In genomic region chr3:71478568-71478967, GRCh38 we compare ENCODE assay signal across 10 cellular contexts.
DNase-seq lines count a peak whose midpoint lies in the region; ATAC-seq and TF ChIP-seq lines count a peak whose summit lies in the region.
"Had no signal": no experiment of that assay in that cellular context is flagged by ENCODE, and none has a peak within 500 bp of the region (broad histone marks: within the 10 kb centered on the region; RNA-seq: fewer than 3 reads in every experiment).

No MANE protein-coding gene starts in this region.

- 91 to 96% (median 91%) methylated on average over 2 of the region's 2 CpGs for WGBS in heart left ventricle, 4 donors
- 75 to 90% methylated on average over 2 of the region's 2 CpGs for WGBS in transverse colon (ENCODE audit: low coverage in 1 of 2), 2 donors

- H3K36me3 ChIP-seq in heart left ventricle (no peaks in the 10 kb centered on the region), transverse colon (no peaks in the 10 kb centered on the region)
- H3K36me3 ChIP-seq: MG63 had no signal

- no peak for TF ChIP-seq POLR2A in heart left ventricle (IDR thresholded peaks at IDR 0.05)
- TF ChIP-seq POLR2A in transverse colon (IDR thresholded peaks at IDR 0.05) = no peak

- H3K27me3 ChIP-seq in foreskin keratinocyte (no peaks in the 10 kb centered on the region), heart left ventricle (no peaks in the 10 kb centered on the region), transverse colon (no peaks in the 10 kb centered on the region)
- H3K27me3 ChIP-seq: MG63 had no signal

- intact Hi-C loops in heart left ventricle (cut with DNase I) (loop anchor here in 1 of 10 donors (5.0 kb wide), 1 partner anchor 44 kb away; no protein-coding TSS in a partner anchor), transverse colon (cut with DNase I; ENCODE audit: low total_unique reads) (no loop called here)

- H3K4me3 ChIP-seq in heart left ventricle = no peak overlapping the region
- H3K4me3 ChIP-seq in transverse colon = no peak overlapping the region
- H3K4me3 ChIP-seq: MG63 had no signal

- H3K9me3 ChIP-seq in heart left ventricle = peaks cover 0 to 5% (median under 1%) of the 10 kb centered on the region in 12 donors
- no peaks in the 10 kb centered on the region for H3K9me3 ChIP-seq in transverse colon
- H3K9me3 ChIP-seq: MG63 had no signal

- H3K27ac ChIP-seq in foreskin keratinocyte (no peak overlapping the region), heart left ventricle (no peak overlapping the region), transverse colon (no peak overlapping the region)

- no peak for TF ChIP-seq EP300 in transverse colon (IDR thresholded peaks at IDR 0.05; ENCODE audit: low read depth)

- in situ Hi-C loops in transverse colon (cut with MboI; ENCODE audit: low pct_ligation_motif_present in 1 of 4, low pct_unique_long_range_greater_than_20kb in 1 of 4, low sequenced_read_pairs in 3 of 4) = no loop called here

- peak; percentile 45 for DNase-seq in T follicular helper cell (ENCODE audit: low read depth)
- DNase-seq in activated T-cell treated with anti-CD3 and anti-CD28 coated beads for 4 hours = peak; percentile 56
- DNase-seq in foreskin keratinocyte = peak in 1 of 2 donors; percentile 30
- peak; percentile 34 for DNase-seq in stimulated activated CD8-positive, alpha-beta memory T cell treated with anti-CD3 and anti-CD28 coated beads, Interleukin-12 subunit alpha, Interleukin-12 subunit beta, amount 100 ng/mL, for 4 hours (ENCODE audit: low read depth)
- no peak for DNase-seq in heart left ventricle
- no peak for DNase-seq in transverse colon
- no peak for DNase-seq in UCSD-AML1 (lab: John Stamatoyannopoulos, UW; ENCODE audit: unreplicated experiment)
- DNase-seq: MG63, OCI-M1 had no signal

- TF ChIP-seq CTCF in foreskin keratinocyte (conservative IDR thresholded peaks at IDR 0.05) (no peak), heart left ventricle (IDR thresholded peaks at IDR 0.05) (no peak), transverse colon (IDR thresholded peaks at IDR 0.05) (no peak)

- ATAC-seq in foreskin keratinocyte (peak; percentile 53), heart left ventricle (no peak), HG03139 (IDR thresholded peaks at IDR 0.05; ENCODE audit: unreplicated experiment) (no peak)

- H3K4me1 ChIP-seq in foreskin keratinocyte (no peaks in the 10 kb centered on the region), heart left ventricle (peaks cover 0 to 9% (median 0%) of the 10 kb centered on the region in 12 donors), transverse colon (no peaks in the 10 kb centered on the region)

Comparison
In these comparisons a context has a peak if more than half of its experiments do, and no peak if none do; other contexts are left out.
1. DNase-seq: peak in T follicular helper cell (single experiment), activated T-cell treated with anti-CD3 and anti-CD28 coated beads for 4 hours (single experiment) and stimulated activated CD8-positive, alpha-beta memory T cell treated with anti-CD3 and anti-CD28 coated beads, Interleukin-12 subunit alpha, Interleukin-12 subunit beta, amount 100 ng/mL, for 4 hours (single experiment); none in heart left ventricle (0 of 5), transverse colon (single experiment) and UCSD-AML1 (single experiment).